In the genomic region with DNA sequence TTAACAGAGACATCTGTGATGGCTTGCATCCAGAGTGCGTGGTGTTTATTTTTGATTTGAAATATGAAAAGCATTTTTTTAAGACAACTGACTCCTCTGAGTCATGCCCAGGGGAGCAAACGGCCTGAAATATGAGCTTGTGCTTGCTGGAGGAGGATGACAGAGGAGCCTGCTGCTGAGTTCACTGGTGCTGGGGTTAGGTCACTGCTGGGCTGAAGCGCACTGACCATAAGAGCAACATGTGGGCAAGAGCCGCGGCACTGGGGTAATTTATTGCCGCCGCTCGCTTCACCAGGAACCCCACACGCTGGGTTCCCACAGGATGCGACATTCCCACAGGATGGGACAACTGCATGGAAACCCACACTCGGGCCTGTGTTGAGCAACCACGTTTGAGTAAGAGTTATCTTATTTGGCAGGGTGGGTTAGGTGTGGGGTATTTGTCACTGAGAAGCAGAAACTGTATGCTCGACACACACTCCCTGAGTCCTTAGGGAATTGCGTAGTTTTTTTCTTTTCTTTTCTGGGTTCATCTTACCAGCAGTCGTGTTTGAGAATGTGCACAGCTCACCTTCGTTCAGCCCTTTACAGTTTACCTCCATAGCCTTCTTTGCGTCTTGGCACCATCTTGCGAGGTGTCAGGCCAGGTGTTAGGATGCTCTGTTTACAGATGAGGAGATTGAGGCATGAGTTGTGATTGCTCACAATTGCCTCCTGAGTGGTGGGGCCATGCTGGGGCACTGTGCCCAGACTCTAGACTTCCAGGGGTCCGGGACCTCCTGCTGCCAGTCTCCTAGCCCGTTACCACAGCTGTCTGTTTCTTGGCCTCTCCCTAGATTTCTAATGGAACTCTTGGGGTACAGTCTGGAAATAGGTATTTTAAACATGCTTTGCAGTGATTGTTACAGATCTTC, we compare ENCODE assay signal across 1 cellular context.
A peak's percentile ranks its signal among the peaks of the same experiment; 100 is the strongest.
TF ChIP-seq lines count a peak whose summit lies in the region.

No MANE protein-coding gene starts in this region.

TF ChIP-seq in liver, 16 proteins besides CTCF, POLR2A, EP300 and RAD21 (continued from another document):
- TF ChIP-seq, protein P1, sequence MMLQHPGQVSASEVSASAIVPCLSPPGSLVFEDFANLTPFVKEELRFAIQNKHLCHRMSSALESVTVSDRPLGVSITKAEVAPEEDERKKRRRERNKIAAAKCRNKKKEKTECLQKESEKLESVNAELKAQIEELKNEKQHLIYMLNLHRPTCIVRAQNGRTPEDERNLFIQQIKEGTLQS (IDR thresholded peaks at IDR 0.05), result no peak
- TF ChIP-seq HNF4G (IDR thresholded peaks at IDR 0.05), result no peak
- peak; percentile 52 to 54 for TF ChIP-seq JUND (IDR thresholded peaks at IDR 0.05)
- no peak for TF ChIP-seq GABPA (IDR thresholded peaks at IDR 0.05 in 1 of 2, conservative IDR thresholded peaks at IDR 0.05 in 1 of 2)
- no peak for TF ChIP-seq FOXA1 (IDR thresholded peaks at IDR 0.05)
